ENCODE assay signal across 9 cellular contexts in genomic region chr12:127912266-127912665, GRCh38.
"Had no signal": no experiment of that assay in that cellular context is flagged by ENCODE, and none has a peak within 500 bp of the region (broad histone marks: within the 10 kb centered on the region; RNA-seq: fewer than 3 reads in every experiment).

No MANE protein-coding gene starts in this region.

- H3K4me3 ChIP-seq: GM23248 had no signal

- H3K4me2 ChIP-seq: KMS-11 had no signal

- ATAC-seq: HepG2 had no signal

- DNase-seq: GM23248, GOT3, H9, HCEC 1CT, Karpas-422, KBM-7 had no signal

- FAIRE-seq: HepG2 had no signal

- H2AFZ ChIP-seq: GM23248 had no signal

- H3K27ac ChIP-seq: GM23248, HL-60, KMS-11 had no signal

- H3K9ac ChIP-seq: GM23248, KMS-11 had no signal
